8 cellular contexts compared by ENCODE assay signal in genomic region chr3:41199866-41200668, GRCh38. TPM values are rescaled to one million over a fixed set of nuclear protein-coding genes. Genes with fewer than 3 reads are reported as not detected.
DNase-seq lines count a peak whose midpoint lies in the region; ATAC-seq and TF ChIP-seq lines count a peak whose summit lies in the region.

No MANE protein-coding gene starts in this region.

- ATAC-seq in HG02884 (IDR thresholded peaks at IDR 0.05; ENCODE audit: unreplicated experiment) (peak; percentile 12), GM21786 (IDR thresholded peaks at IDR 0.05; ENCODE audit: unreplicated experiment) (no peak)

- H3K9me3 ChIP-seq in adipocyte (ENCODE audit: control insufficient read depth, low read length), result no peaks in the 10 kb centered on the region
- no peaks in the 10 kb centered on the region for H3K9me3 ChIP-seq in right atrium auricular region
- H3K9me3 ChIP-seq in prostate gland, result no peaks in the 10 kb centered on the region

- no peak for DNase-seq in GM12864 (ENCODE audit: low read depth)
- DNase-seq in RPMI7951 (ENCODE audit: low read depth), result peak; percentile 50
- DNase-seq in adipocyte (ENCODE audit: low read depth), result peak; percentile 65
- DNase-seq in right atrium auricular region (ENCODE audit: low spot score), result no peak
- DNase-seq in prostate gland (ENCODE audit: low spot score), result peak; percentile 30
- no peak for DNase-seq in COLO829 (ENCODE audit: low spot score)

- H3K27ac ChIP-seq in right atrium auricular region, result peak overlapping the region; percentile 94 to 99
- peak overlapping the region; percentile 97 to 99 for H3K27ac ChIP-seq in prostate gland

- intact Hi-C loops in prostate gland (cut with DNase I), result loop anchor here (5.0 to 10.0 kb wide), 3 partner anchors 485 to 618 kb away; no protein-coding TSS in a partner anchor

- H3K4me1 ChIP-seq in adipocyte (ENCODE audit: control insufficient read depth, insufficient read depth, low read length) (peaks cover 33% of the 10 kb centered on the region), right atrium auricular region (peaks cover 0 to 46% of the 10 kb centered on the region in 2 donors), prostate gland (replicated peaks) (no peaks in the 10 kb centered on the region)

- WGBS in prostate gland, result under 1% methylated on average over 32 of the region's 40 CpGs

- no peak for TF ChIP-seq POLR2A in prostate gland (IDR thresholded peaks at IDR 0.05)

- H3K9ac ChIP-seq in adipocyte (ENCODE audit: low read length), result peak overlapping the region; percentile 98

- H3K36me3 ChIP-seq in adipocyte (ENCODE audit: control insufficient read depth, insufficient read depth, low read length, severe bottlenecking), result no peaks in the 10 kb centered on the region
- H3K36me3 ChIP-seq in right atrium auricular region, result no peaks in the 10 kb centered on the region
- no peaks in the 10 kb centered on the region for H3K36me3 ChIP-seq in prostate gland

- H3K27me3 ChIP-seq in adipocyte (replicated peaks; ENCODE audit: control insufficient read depth, insufficient read depth, low read length), result no peaks in the 10 kb centered on the region
- no peaks in the 10 kb centered on the region for H3K27me3 ChIP-seq in right atrium auricular region
- H3K27me3 ChIP-seq in prostate gland (replicated peaks; ENCODE audit: insufficient read depth), result no peaks in the 10 kb centered on the region

- TF ChIP-seq CTCF in GM12864 (IDR thresholded peaks at IDR 0.05; ENCODE audit: low read depth, low read length, missing control alignments) (no peak), right atrium auricular region (IDR thresholded peaks at IDR 0.05) (no peak), prostate gland (IDR thresholded peaks at IDR 0.05) (no peak)

- H3K4me3 ChIP-seq in GM12864 (ENCODE audit: low read depth, low read length) (peak overlapping the region; percentile 100), adipocyte (ENCODE audit: low read length) (peak overlapping the region; percentile 93), right atrium auricular region (peak overlapping the region; percentile 82 to 97), prostate gland (peak overlapping the region; percentile 90 to 96)

RNA-seq across cellular contexts. Expression of gene CTNNB1, which starts 0.8 kb away (rescaled TPM):
- 677 and 747 TPM in 2 replicates for total RNA-seq in RPMI7951 (2014; rRNA removed; shearing (Covaris generic))
- total RNA-seq in right atrium auricular region (100 to 1,000 TPM; 156 to 261 TPM), prostate gland (100 to 1,000 TPM; 405 to 467 TPM)

Comparison
In these comparisons a context has a peak if more than half of its experiments do, and no peak if none do; other contexts are left out.
1. DNase-seq: peak in RPMI7951 (single experiment), adipocyte (single experiment) and prostate gland (single experiment); none in GM12864 (single experiment), right atrium auricular region (single experiment) and COLO829 (single experiment).
2. Peak in every context shown above with its lines, with median percentiles within 50 percentile points of each other: H3K4me3 ChIP-seq.